ENCODE assay signal across 1 cellular context in genomic region chr10:7788640-7789335, GRCh38.
TF ChIP-seq lines count a peak whose summit lies in the region.

No MANE protein-coding gene starts in this region.

TF ChIP-seq in K562, 482 proteins besides CTCF, POLR2A, EP300 and RAD21:
- 0 out of 2 replicates have a peak, but pooled peaks have one; percentile 11 for TF ChIP-seq ZBTB1 (CRISPR knock-in tag; IDR thresholded peaks at IDR 0.05; ENCODE audit: borderline replicate concordance, low read depth)
- TF ChIP-seq RBBP5 (IDR thresholded peaks at IDR 0.05; ENCODE audit: borderline replicate concordance, insufficient read depth, low read length, poor library complexity, severe bottlenecking) = peak; percentile 5
- TF ChIP-seq LCOR (CRISPR knock-in tag; IDR thresholded peaks at IDR 0.05) = peak; percentile 3; the same call in 1 of the 2 replicates
- 0 out of 2 replicates have a peak, but pooled peaks have one; percentile 59 for TF ChIP-seq ZNF431 (CRISPR knock-in tag; IDR thresholded peaks at IDR 0.05)
- TF ChIP-seq XRCC5 (IDR thresholded peaks at IDR 0.05; ENCODE audit: low read depth, low read length) = 0 out of 2 replicates have a peak, but pooled peaks have one; percentile 11
- TF ChIP-seq KAT7 (CRISPR knock-in tag; IDR thresholded peaks at IDR 0.05; ENCODE audit: borderline replicate concordance) = 0 out of 2 replicates have a peak, but pooled peaks have one; percentile 43
- TF ChIP-seq ZNF282 (CRISPR knock-in tag; IDR thresholded peaks at IDR 0.05) = 0 out of 2 replicates have a peak, but pooled peaks have one; percentile 34
- TF ChIP-seq CREB1 (IDR thresholded peaks at IDR 0.05) = no peak
- peak; percentile 48; the same call in 1 of the 2 replicates for TF ChIP-seq CREB1 (CRISPR knock-in tag; IDR thresholded peaks at IDR 0.05)
- no peak for TF ChIP-seq POLR3G (IDR thresholded peaks at IDR 0.05; ENCODE audit: extremely low read depth, insufficient read length, insufficient replicate concordance)
- peak; percentile 39; the same call in 1 of the 2 replicates for TF ChIP-seq CEBPG (CRISPR knock-in tag; IDR thresholded peaks at IDR 0.05)
- no peak for TF ChIP-seq CEBPG (tag; conservative IDR thresholded peaks at IDR 0.05 in 1 of 2, IDR thresholded peaks at IDR 0.05 in 1 of 2)
- no peak for TF ChIP-seq FOXA3 (CRISPR knock-in tag; conservative IDR thresholded peaks at IDR 0.05 in 1 of 2, IDR thresholded peaks at IDR 0.05 in 1 of 2)
- no peak for TF ChIP-seq ZFP36 (IDR thresholded peaks at IDR 0.05; ENCODE audit: low read depth, low read length, partially characterized antibody)
- no peak for TF ChIP-seq BCOR (IDR thresholded peaks at IDR 0.05)
- TF ChIP-seq SAP30 (IDR thresholded peaks at IDR 0.05; ENCODE audit: borderline replicate concordance, insufficient read depth, low read depth, low read length, poor library complexity, severe bottlenecking) = peak; percentile 81
- TF ChIP-seq UBTF (IDR thresholded peaks at IDR 0.05; ENCODE audit: borderline replicate concordance in 1 of 2, low read depth in 2 of 2, low read length in 2 of 2) = 0 out of 4 replicates have a peak, but pooled peaks of 1 of the 2 experiments have one; percentile 8
- no peak for TF ChIP-seq TCF7L2 (IDR thresholded peaks at IDR 0.05; ENCODE audit: low read depth, low read length)
- TF ChIP-seq NBN (IDR thresholded peaks at IDR 0.05; ENCODE audit: low read depth) = peak; percentile 8; the same call in 1 of the 2 replicates
- TF ChIP-seq HOXB6 (CRISPR knock-in tag; IDR thresholded peaks at IDR 0.05; ENCODE audit: borderline replicate concordance) = no peak
